Comparison of ENCODE assay signal across 1 cellular context in the genomic region with DNA sequence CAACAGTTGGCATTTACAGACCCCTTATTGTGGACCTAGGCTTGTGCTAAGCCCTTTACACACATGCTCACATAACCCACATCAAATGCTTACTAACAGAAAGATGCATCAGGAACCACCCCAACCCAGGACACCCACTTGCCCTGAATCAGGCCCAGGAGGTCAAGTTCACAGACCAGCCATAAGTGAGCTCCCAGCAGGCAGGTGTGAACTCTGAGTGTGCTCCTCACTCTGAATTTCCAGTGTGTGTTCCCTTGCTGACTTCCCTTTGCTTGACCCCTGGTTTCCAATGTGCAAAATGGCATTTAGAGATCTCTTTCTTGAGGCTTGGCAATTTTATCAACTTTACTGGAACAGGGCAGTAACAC.
TF ChIP-seq lines count a peak whose summit lies in the region.

No MANE protein-coding gene starts in this region.

TF ChIP-seq in K562, 482 proteins besides CTCF, POLR2A, EP300 and RAD21 (continues in another document):
- TF ChIP-seq RERE (CRISPR knock-in tag; IDR thresholded peaks at IDR 0.05; ENCODE audit: borderline replicate concordance) (0 out of 2 replicates have a peak, but pooled peaks have one; percentile 44), TBP (optimal IDR thresholded peaks at IDR 0.05; ENCODE audit: low read depth, low read length) (peak; percentile 22), ZFX (CRISPR knock-in tag; IDR thresholded peaks at IDR 0.05) (0 out of 2 replicates have a peak, but pooled peaks have one; percentile 7), ZNF384 (IDR thresholded peaks at IDR 0.05; ENCODE audit: low read depth, low read length) (no peak), ZNF436 (CRISPR knock-in tag; IDR thresholded peaks at IDR 0.05) (no peak), GATAD2A (IDR thresholded peaks at IDR 0.05) (peak; percentile 62; the same call in 1 of the 2 replicates), ZNF282 (CRISPR knock-in tag; IDR thresholded peaks at IDR 0.05) (no peak), FOXP1 (CRISPR knock-in tag; IDR thresholded peaks at IDR 0.05) (0 out of 2 replicates have a peak, but pooled peaks have one; percentile 32), ZBTB17 (CRISPR knock-in tag; IDR thresholded peaks at IDR 0.05) (0 out of 2 replicates have a peak, but pooled peaks have one; percentile 11), NR2F6 (CRISPR knock-in tag; IDR thresholded peaks at IDR 0.05) (no peak), TAF7 (tag; IDR thresholded peaks at IDR 0.05) (no peak), GTF2E2 (tag; IDR thresholded peaks at IDR 0.05) (no peak), HSF4 (CRISPR knock-in tag; IDR thresholded peaks at IDR 0.05; ENCODE audit: borderline replicate concordance) (0 out of 2 replicates have a peak, but pooled peaks have one; percentile 14), PTRF (tag; IDR thresholded peaks at IDR 0.05) (peak; percentile 33; the same call in 1 of the 2 replicates), GATAD2B (IDR thresholded peaks at IDR 0.05; ENCODE audit: borderline replicate concordance) (no peak), KDM5B (IDR thresholded peaks at IDR 0.05; ENCODE audit: insufficient replicate concordance, low read depth, low read length) (peak; percentile 31), RBM14 (IDR thresholded peaks at IDR 0.05; ENCODE audit: borderline replicate concordance, insufficient read depth, low read depth, low read length) (no peak), GABPB1 (CRISPR knock-in tag; IDR thresholded peaks at IDR 0.05) (peak; percentile 30; the same call in 1 of the 2 replicates), NR2C1 (IDR thresholded peaks at IDR 0.05) (peak; percentile 29; the same call in 1 of the 2 replicates), NR2C1 (tag; IDR thresholded peaks at IDR 0.05) (no peak), ZNF57 (CRISPR knock-in tag; IDR thresholded peaks at IDR 0.05) (no peak), EGR1 (conservative IDR thresholded peaks at IDR 0.05) (no peak), RHOXF2B (CRISPR knock-in tag; conservative IDR thresholded peaks at IDR 0.05) (no peak), HNRNPL (IDR thresholded peaks at IDR 0.05; ENCODE audit: low read depth, low read length) (0 out of 2 replicates have a peak, but pooled peaks have one; percentile 34), ESRRB (CRISPR knock-in tag; IDR thresholded peaks at IDR 0.05; ENCODE audit: borderline replicate concordance) (no peak), NEUROD1 (IDR thresholded peaks at IDR 0.05; ENCODE audit: borderline replicate concordance, low read depth, low read length, partially characterized antibody) (no peak), HINFP (tag; conservative IDR thresholded peaks at IDR 0.05; ENCODE audit: low read depth) (0 out of 2 replicates have a peak, but pooled peaks have one; percentile 6)
- TF ChIP-seq, protein P1, sequence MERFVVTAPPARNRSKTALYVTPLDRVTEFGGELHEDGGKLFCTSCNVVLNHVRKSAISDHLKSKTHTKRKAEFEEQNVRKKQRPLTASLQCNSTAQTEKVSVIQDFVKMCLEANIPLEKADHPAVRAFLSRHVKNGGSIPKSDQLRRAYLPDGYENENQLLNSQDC (CRISPR knock-in tag; IDR thresholded peaks at IDR 0.05): no peak
- TF ChIP-seq, protein P2, sequence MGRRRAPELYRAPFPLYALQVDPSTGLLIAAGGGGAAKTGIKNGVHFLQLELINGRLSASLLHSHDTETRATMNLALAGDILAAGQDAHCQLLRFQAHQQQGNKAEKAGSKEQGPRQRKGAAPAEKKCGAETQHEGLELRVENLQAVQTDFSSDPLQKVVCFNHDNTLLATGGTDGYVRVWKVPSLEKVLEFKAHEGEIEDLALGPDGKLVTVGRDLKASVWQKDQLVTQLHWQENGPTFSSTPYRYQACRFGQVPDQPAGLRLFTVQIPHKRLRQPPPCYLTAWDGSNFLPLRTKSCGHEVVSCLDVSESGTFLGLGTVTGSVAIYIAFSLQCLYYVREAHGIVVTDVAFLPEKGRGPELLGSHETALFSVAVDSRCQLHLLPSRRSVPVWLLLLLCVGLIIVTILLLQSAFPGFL (CRISPR knock-in tag; IDR thresholded peaks at IDR 0.05): 0 out of 2 replicates have a peak, but pooled peaks have one; percentile 49
- TF ChIP-seq, protein P3, sequence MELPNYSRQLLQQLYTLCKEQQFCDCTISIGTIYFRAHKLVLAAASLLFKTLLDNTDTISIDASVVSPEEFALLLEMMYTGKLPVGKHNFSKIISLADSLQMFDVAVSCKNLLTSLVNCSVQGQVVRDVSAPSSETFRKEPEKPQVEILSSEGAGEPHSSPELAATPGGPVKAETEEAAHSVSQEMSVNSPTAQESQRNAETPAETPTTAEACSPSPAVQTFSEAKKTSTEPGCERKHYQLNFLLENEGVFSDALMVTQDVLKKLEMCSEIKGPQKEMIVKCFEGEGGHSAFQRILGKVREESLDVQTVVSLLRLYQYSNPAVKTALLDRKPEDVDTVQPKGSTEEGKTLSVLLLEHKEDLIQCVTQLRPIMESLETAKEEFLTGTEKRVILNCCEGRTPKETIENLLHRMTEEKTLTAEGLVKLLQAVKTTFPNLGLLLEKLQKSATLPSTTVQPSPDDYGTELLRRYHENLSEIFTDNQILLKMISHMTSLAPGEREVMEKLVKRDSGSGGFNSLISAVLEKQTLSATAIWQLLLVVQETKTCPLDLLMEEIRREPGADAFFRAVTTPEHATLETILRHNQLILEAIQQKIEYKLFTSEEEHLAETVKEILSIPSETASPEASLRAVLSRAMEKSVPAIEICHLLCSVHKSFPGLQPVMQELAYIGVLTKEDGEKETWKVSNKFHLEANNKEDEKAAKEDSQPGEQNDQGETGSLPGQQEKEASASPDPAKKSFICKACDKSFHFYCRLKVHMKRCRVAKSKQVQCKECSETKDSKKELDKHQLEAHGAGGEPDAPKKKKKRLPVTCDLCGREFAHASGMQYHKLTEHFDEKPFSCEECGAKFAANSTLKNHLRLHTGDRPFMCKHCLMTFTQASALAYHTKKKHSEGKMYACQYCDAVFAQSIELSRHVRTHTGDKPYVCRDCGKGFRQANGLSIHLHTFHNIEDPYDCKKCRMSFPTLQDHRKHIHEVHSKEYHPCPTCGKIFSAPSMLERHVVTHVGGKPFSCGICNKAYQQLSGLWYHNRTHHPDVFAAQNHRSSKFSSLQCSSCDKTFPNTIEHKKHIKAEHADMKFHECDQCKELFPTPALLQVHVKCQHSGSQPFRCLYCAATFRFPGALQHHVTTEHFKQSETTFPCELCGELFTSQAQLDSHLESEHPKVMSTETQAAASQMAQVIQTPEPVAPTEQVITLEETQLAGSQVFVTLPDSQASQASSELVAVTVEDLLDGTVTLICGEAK (IDR thresholded peaks at IDR 0.05): peak; percentile 31; the same call in 1 of the 2 replicates
- TF ChIP-seq, protein P3 (CRISPR knock-in tag; IDR thresholded peaks at IDR 0.05): no peak
